6 cellular contexts compared by ENCODE assay signal in the genomic region with DNA sequence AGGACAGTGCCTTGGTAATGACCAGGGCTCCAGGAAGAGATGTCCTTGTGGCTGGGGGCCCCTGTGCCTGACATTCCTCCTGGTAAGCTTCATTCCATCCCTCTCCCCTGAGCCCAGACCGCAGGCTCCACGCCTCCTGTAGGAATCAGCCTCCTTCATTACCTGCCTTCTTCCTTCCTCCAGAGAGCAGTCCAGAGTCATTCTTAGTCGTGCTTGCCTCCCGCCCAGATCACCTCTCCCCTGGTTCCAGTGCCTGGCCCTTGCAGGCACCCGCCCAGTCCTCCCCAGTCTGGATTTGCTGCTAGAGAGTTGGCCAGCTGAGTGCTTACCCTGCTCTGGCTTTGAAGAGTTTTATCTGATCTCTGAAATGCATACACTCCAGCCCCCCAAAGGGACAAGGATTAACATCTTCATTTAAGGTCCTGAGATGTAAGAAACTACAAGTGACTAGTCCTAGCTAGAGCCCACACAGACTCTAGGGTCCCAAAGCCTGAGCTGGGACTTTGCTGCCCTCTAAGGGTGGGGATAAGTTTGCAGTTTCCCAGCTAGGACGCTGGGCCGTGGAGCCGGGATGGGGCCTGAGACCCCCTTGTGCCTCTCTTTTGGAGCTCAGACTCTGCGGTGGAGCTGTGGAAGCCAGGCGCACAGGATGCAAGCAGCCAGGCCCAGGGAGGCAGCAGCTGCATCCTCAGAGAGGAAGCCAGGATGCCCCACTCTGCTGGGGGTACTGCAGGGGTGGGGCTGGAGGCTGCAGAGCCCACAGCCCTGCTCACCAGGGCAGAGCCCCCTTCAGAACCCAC. TPM values are rescaled to one million over a fixed set of nuclear protein-coding genes. Genes with fewer than 3 reads are reported as not detected.
DNase-seq lines count a peak whose midpoint lies in the region; ATAC-seq and TF ChIP-seq lines count a peak whose summit lies in the region.

No MANE protein-coding gene starts in this region.

- no peaks in the 10 kb centered on the region for H3K36me3 Mint-ChIP-seq in activated CD4-positive, alpha-beta T cell treated with anti-CD3 and anti-CD28 coated beads for 36 hours (ENCODE audit: low read depth)
- no peaks in the 10 kb centered on the region for H3K36me3 Mint-ChIP-seq in WTC11

- H3K9me3 ChIP-seq in left ventricle myocardium inferior (replicated peaks): no peaks in the 10 kb centered on the region
- no peaks in the 10 kb centered on the region for H3K9me3 ChIP-seq in testis

- peaks cover 3% of the 10 kb centered on the region for H3K4me1 Mint-ChIP-seq in activated CD4-positive, alpha-beta T cell treated with anti-CD3 and anti-CD28 coated beads for 36 hours
- H3K4me1 Mint-ChIP-seq in WTC11: peaks cover 24% of the 10 kb centered on the region

- no peak overlapping the region for H3K4me3 Mint-ChIP-seq in activated CD4-positive, alpha-beta T cell treated with anti-CD3 and anti-CD28 coated beads for 36 hours
- peak overlapping the region; percentile 16 for H3K4me3 Mint-ChIP-seq in WTC11

- peak; percentile 38; the same call in 1 of the 2 replicates for TF ChIP-seq CTCF in WTC11 (IDR thresholded peaks at IDR 0.05)
- peak; percentile 82 for TF ChIP-seq CTCF in left ventricle myocardium inferior (IDR thresholded peaks at IDR 0.05; ENCODE audit: borderline replicate concordance)
- TF ChIP-seq CTCF in testis (IDR thresholded peaks at IDR 0.05): peak in 2 of 3 experiments; percentile 24 to 42

- no peaks in the 10 kb centered on the region for H3K9me3 Mint-ChIP-seq in activated CD4-positive, alpha-beta T cell treated with anti-CD3 and anti-CD28 coated beads for 36 hours (ENCODE audit: low read depth)
- no peaks in the 10 kb centered on the region for H3K9me3 Mint-ChIP-seq in WTC11

- DNase-seq in activated CD4-positive, alpha-beta T cell treated with anti-CD3 and anti-CD28 coated beads for 36 hours: peak; percentile 58
- DNase-seq in activated CD4-positive, alpha-beta T cell treated with anti-CD3 and anti-CD28 coated beads for 1 hour: no peak
- peak; percentile 80 for DNase-seq in WTC11 (ENCODE audit: low spot score)
- DNase-seq in left ventricle myocardium inferior: no peak
- DNase-seq in testis: peak; percentile 32
- no peak for DNase-seq in foreskin melanocyte

- POLR2A ChIA-PET in activated CD4-positive, alpha-beta T cell treated with anti-CD3 and anti-CD28 coated beads for 36 hours (lab: Charles Lee): interaction anchor here (1.1 to 1.2 kb wide), 2 partner anchors 12 to 95 kb away, joined by 3 read pairs; no protein-coding TSS in a partner anchor
- POLR2A ChIA-PET in WTC11 (lab: Charles Lee): interaction anchor here (0.6 to 3.6 kb wide), 11 partner anchors 9 to 168 kb away, joined by 3 to 44 read pairs (median 3); a partner anchor contains a TSS

- peak overlapping the region; percentile 64 for H3K4me3 ChIP-seq in left ventricle myocardium inferior
- no peak overlapping the region for H3K4me3 ChIP-seq in testis

- no peak for TF ChIP-seq POLR2A in testis (IDR thresholded peaks at IDR 0.05)

- H3K4me1 ChIP-seq in left ventricle myocardium inferior: peaks cover 59% of the 10 kb centered on the region
- H3K4me1 ChIP-seq in testis: peaks cover 40% of the 10 kb centered on the region

- H3K36me3 ChIP-seq in left ventricle myocardium inferior (peaks cover 7% of the 10 kb centered on the region), testis (ENCODE audit: low read depth, missing control alignments) (no peaks in the 10 kb centered on the region)

- H3K27me3 ChIP-seq in left ventricle myocardium inferior (ENCODE audit: low read depth): no peaks in the 10 kb centered on the region
- H3K27me3 ChIP-seq in testis: no peaks in the 10 kb centered on the region

- H3K27ac Mint-ChIP-seq in activated CD4-positive, alpha-beta T cell treated with anti-CD3 and anti-CD28 coated beads for 36 hours: no peak overlapping the region
- peak overlapping the region; percentile 78 for H3K27ac Mint-ChIP-seq in WTC11

- H3K27ac ChIP-seq in left ventricle myocardium inferior (replicated peaks) (peak overlapping the region; percentile 85), testis (peak overlapping the region in 1 of 2 donors; percentile 1)

- intact Hi-C loops in activated CD4-positive, alpha-beta T cell treated with anti-CD3 and anti-CD28 coated beads for 36 hours (cut with DNase I, micrococcal nuclease): loop anchor here in 1 of 2 experiments (2.0 kb wide), 1 partner anchor 83 kb away; a partner anchor contains a TSS
- intact Hi-C loops in left ventricle myocardium inferior (cut with micrococcal nuclease) (no loop called here), testis (cut with DNase I; ENCODE audit: low total_unique reads) (no loop called here)

- ATAC-seq in activated CD4-positive, alpha-beta T cell treated with anti-CD3 and anti-CD28 coated beads for 36 hours: peak; percentile 86
- ATAC-seq in WTC11: peak; percentile 78

- CTCF ChIA-PET in activated CD4-positive, alpha-beta T cell treated with anti-CD3 and anti-CD28 coated beads for 36 hours (lab: Charles Lee): interaction anchor here (0.6 to 2.9 kb wide), 22 partner anchors 9 to 501 kb away, joined by 3 to 17 read pairs (median 4); a partner anchor contains a TSS
- CTCF ChIA-PET in WTC11 (lab: Charles Lee): interaction anchor here (0.6 to 6.0 kb wide), 49 partner anchors 9 to 516 kb away, joined by 3 to 120 read pairs (median 5); a partner anchor contains a TSS

- WGBS in testis, 2 donors: 60 to 77% methylated on average over 10 of the region's 10 CpGs

- H3K27me3 Mint-ChIP-seq in activated CD4-positive, alpha-beta T cell treated with anti-CD3 and anti-CD28 coated beads for 36 hours: no peaks in the 10 kb centered on the region
- H3K27me3 Mint-ChIP-seq in WTC11 (ENCODE audit: low read depth): no peaks in the 10 kb centered on the region

TF ChIP-seq in WTC11, 78 proteins besides CTCF, POLR2A, EP300 and RAD21 (continues in another document):
- TF ChIP-seq, protein P1, sequence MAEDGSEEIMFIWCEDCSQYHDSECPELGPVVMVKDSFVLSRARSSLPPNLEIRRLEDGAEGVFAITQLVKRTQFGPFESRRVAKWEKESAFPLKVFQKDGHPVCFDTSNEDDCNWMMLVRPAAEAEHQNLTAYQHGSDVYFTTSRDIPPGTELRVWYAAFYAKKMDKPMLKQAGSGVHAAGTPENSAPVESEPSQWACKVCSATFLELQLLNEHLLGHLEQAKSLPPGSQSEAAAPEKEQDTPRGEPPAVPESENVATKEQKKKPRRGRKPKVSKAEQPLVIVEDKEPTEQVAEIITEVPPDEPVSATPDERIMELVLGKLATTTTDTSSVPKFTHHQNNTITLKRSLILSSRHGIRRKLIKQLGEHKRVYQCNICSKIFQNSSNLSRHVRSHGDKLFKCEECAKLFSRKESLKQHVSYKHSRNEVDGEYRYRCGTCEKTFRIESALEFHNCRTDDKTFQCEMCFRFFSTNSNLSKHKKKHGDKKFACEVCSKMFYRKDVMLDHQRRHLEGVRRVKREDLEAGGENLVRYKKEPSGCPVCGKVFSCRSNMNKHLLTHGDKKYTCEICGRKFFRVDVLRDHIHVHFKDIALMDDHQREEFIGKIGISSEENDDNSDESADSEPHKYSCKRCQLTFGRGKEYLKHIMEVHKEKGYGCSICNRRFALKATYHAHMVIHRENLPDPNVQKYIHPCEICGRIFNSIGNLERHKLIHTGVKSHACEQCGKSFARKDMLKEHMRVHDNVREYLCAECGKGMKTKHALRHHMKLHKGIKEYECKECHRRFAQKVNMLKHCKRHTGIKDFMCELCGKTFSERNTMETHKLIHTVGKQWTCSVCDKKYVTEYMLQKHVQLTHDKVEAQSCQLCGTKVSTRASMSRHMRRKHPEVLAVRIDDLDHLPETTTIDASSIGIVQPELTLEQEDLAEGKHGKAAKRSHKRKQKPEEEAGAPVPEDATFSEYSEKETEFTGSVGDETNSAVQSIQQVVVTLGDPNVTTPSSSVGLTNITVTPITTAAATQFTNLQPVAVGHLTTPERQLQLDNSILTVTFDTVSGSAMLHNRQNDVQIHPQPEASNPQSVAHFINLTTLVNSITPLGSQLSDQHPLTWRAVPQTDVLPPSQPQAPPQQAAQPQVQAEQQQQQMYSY (CRISPR knock-in tag; IDR thresholded peaks at IDR 0.05): no peak
- TF ChIP-seq TEAD4 (CRISPR knock-in tag; IDR thresholded peaks at IDR 0.05): 0 out of 2 replicates have a peak, but pooled peaks have one; percentile 17
- TF ChIP-seq JUN (CRISPR knock-in tag; IDR thresholded peaks at IDR 0.05): no peak
- TF ChIP-seq ELF4 (CRISPR knock-in tag; IDR thresholded peaks at IDR 0.05; ENCODE audit: low read depth): no peak
- TF ChIP-seq, protein P2, sequence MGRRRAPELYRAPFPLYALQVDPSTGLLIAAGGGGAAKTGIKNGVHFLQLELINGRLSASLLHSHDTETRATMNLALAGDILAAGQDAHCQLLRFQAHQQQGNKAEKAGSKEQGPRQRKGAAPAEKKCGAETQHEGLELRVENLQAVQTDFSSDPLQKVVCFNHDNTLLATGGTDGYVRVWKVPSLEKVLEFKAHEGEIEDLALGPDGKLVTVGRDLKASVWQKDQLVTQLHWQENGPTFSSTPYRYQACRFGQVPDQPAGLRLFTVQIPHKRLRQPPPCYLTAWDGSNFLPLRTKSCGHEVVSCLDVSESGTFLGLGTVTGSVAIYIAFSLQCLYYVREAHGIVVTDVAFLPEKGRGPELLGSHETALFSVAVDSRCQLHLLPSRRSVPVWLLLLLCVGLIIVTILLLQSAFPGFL (CRISPR knock-in tag; IDR thresholded peaks at IDR 0.05; ENCODE audit: borderline replicate concordance): no peak

RNA-seq across cellular contexts. Expression of a gene that starts 1.6 kb away (rescaled TPM):
- total RNA-seq in activated CD4-positive, alpha-beta T cell treated with anti-CD3 and anti-CD28 coated beads for 36 hours: 10 to 100 TPM in 1 of 2 experiments, 1 to 10 TPM in 1; 9.5 to 13.3 TPM
- total RNA-seq in WTC11 (2021) (26.3 to 31.1 TPM (median 29.9 TPM) in 3 replicates), left ventricle myocardium inferior (11.7 TPM), testis (10 to 100 TPM; 29.4 to 38.2 TPM)
- polyA plus RNA-seq in testis (ENCODE audit: insufficient read depth, low read depth, low replicate concordance): 83.4 TPM

RNA-seq across cellular contexts. Expression of a gene that starts 10.6 kb away (rescaled TPM):
- total RNA-seq in activated CD4-positive, alpha-beta T cell treated with anti-CD3 and anti-CD28 coated beads for 36 hours: 10 to 100 TPM; 54.4 to 67.3 TPM
- total RNA-seq in WTC11 (2021) (39.4 to 47.5 TPM (median 40.6 TPM) in 3 replicates), left ventricle myocardium inferior (40.9 TPM), testis (100 to 1,000 TPM; 103 to 118 TPM)
- 87.8 TPM for polyA plus RNA-seq in testis (ENCODE audit: insufficient read depth, low read depth, low replicate concordance)

RNA-seq across cellular contexts. Expression of a gene that starts 10.8 kb away (rescaled TPM):
- total RNA-seq in activated CD4-positive, alpha-beta T cell treated with anti-CD3 and anti-CD28 coated beads for 36 hours: 10 to 100 TPM; 10.2 to 11.2 TPM
- 18.7 to 19.6 TPM (median 19.2 TPM) in 3 replicates for total RNA-seq in WTC11 (2021)
- total RNA-seq in left ventricle myocardium inferior: 17.7 TPM
- 10 to 100 TPM; 61.3 to 63.7 TPM for total RNA-seq in testis
- polyA plus RNA-seq in testis (ENCODE audit: insufficient read depth, low read depth, low replicate concordance): 40.3 TPM

RNA-seq across cellular contexts. Expression of a gene that starts 44.6 kb away (rescaled TPM):
- total RNA-seq in activated CD4-positive, alpha-beta T cell treated with anti-CD3 and anti-CD28 coated beads for 36 hours: 100 to 1,000 TPM; 159 to 178 TPM
- total RNA-seq in WTC11 (2021) (124 to 144 TPM (median 124 TPM) in 3 replicates), left ventricle myocardium inferior (8.7 TPM), testis (10 to 100 TPM; 33.6 to 34.7 TPM)
- 20.7 TPM for polyA plus RNA-seq in testis (ENCODE audit: insufficient read depth, low read depth, low replicate concordance)

Comparison
In these comparisons a context has a peak if more than half of its experiments do, and no peak if none do; other contexts are left out.
1. DNase-seq: peak in activated CD4-positive, alpha-beta T cell treated with anti-CD3 and anti-CD28 coated beads for 36 hours (single experiment), WTC11 (single experiment) and testis (single experiment); none in activated CD4-positive, alpha-beta T cell treated with anti-CD3 and anti-CD28 coated beads for 1 hour (single experiment), left ventricle myocardium inferior (single experiment) and foreskin melanocyte (single experiment).
2. Peak in every context shown above with its lines, with median percentiles within 50 percentile points of each other: CTCF ChIP-seq.